In the genomic region with DNA sequence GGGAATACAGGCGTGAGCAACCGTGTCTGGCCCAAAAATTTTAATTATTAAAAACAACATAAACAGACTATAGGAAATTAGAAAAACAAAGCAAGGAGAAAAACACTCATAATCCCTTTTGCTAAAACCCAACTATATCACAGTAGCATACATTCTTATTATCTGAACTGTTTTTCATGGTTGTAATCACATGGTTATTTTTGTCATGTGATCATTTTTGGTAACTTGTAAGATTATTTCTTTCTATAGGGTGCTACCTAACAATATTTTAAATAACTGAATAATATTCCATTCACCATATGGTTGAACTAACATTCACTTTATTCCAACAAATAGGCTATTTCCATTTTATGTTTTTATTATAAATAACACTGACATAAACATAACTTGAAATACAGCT, we compare ENCODE assay signal across 21 cellular contexts. TPM values are rescaled to one million over a fixed set of nuclear protein-coding genes. Genes with fewer than 3 reads are reported as not detected.
A peak's percentile ranks its signal among the peaks of the same experiment; 100 is the strongest.
DNase-seq lines count a peak whose midpoint lies in the region; ATAC-seq and TF ChIP-seq lines count a peak whose summit lies in the region.
"Had no signal": no experiment of that assay in that cellular context is flagged by ENCODE, and none has a peak within 500 bp of the region (broad histone marks: within the 10 kb centered on the region; RNA-seq: fewer than 3 reads in every experiment).

No MANE protein-coding gene starts in this region.

- RAD21 ChIA-PET in HCT116 (lab: Charles Lee; ENCODE audit: low non-redundant PET in 1 of 2, low total read pairs in 2 of 2, uncharacterized antibody in 2 of 2, unreplicated experiment in 2 of 2), result interaction anchor here in 1 of 2 experiments (0.7 kb wide), 1 partner anchor 40 kb away, joined by 5 read pairs; no protein-coding TSS in a partner anchor

- ATAC-seq in HCT116, result no peak
- no peak for ATAC-seq in lower lobe of right lung
- no peak for ATAC-seq in upper lobe of right lung
- no peak for ATAC-seq in GM18520 (IDR thresholded peaks at IDR 0.05; ENCODE audit: unreplicated experiment)
- ATAC-seq: activated CD4-positive, CD25-positive, alpha-beta regulatory T cell treated with anti-CD3 and anti-CD28 coated beads, Interleukin-2, amount 50 U/mL, for 24 hours had no signal

- no peaks in the 10 kb centered on the region for H3K9me3 ChIP-seq in HCT116 (ENCODE audit: control insufficient read depth in 1 of 2, insufficient read depth in 1 of 2, low read depth in 1 of 2, low read length in 2 of 2)
- no peaks in the 10 kb centered on the region for H3K9me3 ChIP-seq in colonic mucosa
- no peaks in the 10 kb centered on the region for H3K9me3 ChIP-seq in lower lobe of right lung
- no peaks in the 10 kb centered on the region for H3K9me3 ChIP-seq in upper lobe of right lung
- H3K9me3 ChIP-seq: mucosa of descending colon had no signal

- no peaks in the 10 kb centered on the region for H3K9me2 ChIP-seq in HCT116 (ENCODE audit: insufficient read depth)

- no peak for TF ChIP-seq RAD21 in HCT116 (IDR thresholded peaks at IDR 0.05; ENCODE audit: low read depth)

- no peak overlapping the region for H3K4me3 ChIP-seq in HCT116 (replicated peaks in 1 of 2; ENCODE audit: low read depth in 1 of 2, low read length in 2 of 2)
- no peak overlapping the region for H3K4me3 ChIP-seq in colonic mucosa
- no peak overlapping the region for H3K4me3 ChIP-seq in lower lobe of right lung
- no peak overlapping the region for H3K4me3 ChIP-seq in upper lobe of right lung
- H3K4me3 ChIP-seq: cardiac muscle cell, lung, mucosa of descending colon had no signal

- peaks cover 11 to 21% of the 10 kb centered on the region in 2 experiments; a peak in 3 of 4 replicates for H3K4me1 ChIP-seq in HCT116 (ENCODE audit: control insufficient read depth in 1 of 2, insufficient read depth in 2 of 2, low read length in 2 of 2)
- H3K4me1 ChIP-seq in colonic mucosa, result peaks cover 5% of the 10 kb centered on the region
- peaks cover 15% of the 10 kb centered on the region for H3K4me1 ChIP-seq in lower lobe of right lung
- peaks cover 17% of the 10 kb centered on the region for H3K4me1 ChIP-seq in upper lobe of right lung

- no peak for TF ChIP-seq POLR2A in HCT116 (IDR thresholded peaks at IDR 0.05; ENCODE audit: borderline replicate concordance, extremely low read depth, insufficient read depth, insufficient read length)

- DNase-seq in HCT116 (ENCODE audit: low read depth, low spot score) (no peak), colonic mucosa (no peak), lower lobe of right lung (no peak), upper lobe of right lung (no peak), KBM-7 (no peak), NCI-H2029 treated with DMSO at 0.1 percent for 48 hours (lab: John Stamatoyannopoulos, UW) (no peak)
- DNase-seq: activated CD4-positive, alpha-beta memory T cell treated with anti-CD3 and anti-CD28 coated beads for 36 hours; activated CD8-positive, alpha-beta memory T cell treated with anti-CD3 and anti-CD28 coated beads, Interleukin-2, amount 50 U/mL, for 4 hours; activated naive CD4-positive, alpha-beta T cell treated with anti-CD3 and anti-CD28 coated beads, Interleukin-2, amount 50 U/mL, for 16 hours; CD4-positive, alpha-beta memory T cell; KG1; MM.1S; NCI-H2081 treated with DMSO at 0.1 percent for 48 hours; NCI-H345; RPMI8226; stimulated activated CD4-positive, alpha-beta T cell treated with anti-CD3 and anti-CD28 coated beads, Interleukin-1b, Interleukin-23, amount 100 ng/mL, for 48 hours had no signal

- TF ChIP-seq CTCF in HCT116 (IDR thresholded peaks at IDR 0.05 in 2 of 3, conservative IDR thresholded peaks at IDR 0.05 in 1 of 3; ENCODE audit: borderline replicate concordance in 1 of 3, insufficient read depth in 1 of 3, low read depth in 2 of 3, low read length in 2 of 3), result no peak
- no peak for TF ChIP-seq CTCF in colonic mucosa (IDR thresholded peaks at IDR 0.05)
- TF ChIP-seq CTCF in lower lobe of right lung (IDR thresholded peaks at IDR 0.05), result no peak
- TF ChIP-seq CTCF in upper lobe of right lung (IDR thresholded peaks at IDR 0.05), result no peak

- in situ Hi-C loops in KBM-7 (cut with MboI; ENCODE audit: low pct_unique_long_range_greater_than_20kb, low sequenced_read_pairs), result no loop called here

- H3K36me3 ChIP-seq in HCT116 (ENCODE audit: control insufficient read depth in 1 of 2, insufficient read depth in 2 of 2, low read length in 2 of 2) (no peaks in the 10 kb centered on the region), colonic mucosa (no peaks in the 10 kb centered on the region), lower lobe of right lung (no peaks in the 10 kb centered on the region), upper lobe of right lung (no peaks in the 10 kb centered on the region)
- H3K36me3 ChIP-seq: cardiac muscle cell had no signal

- BruUV-seq in HCT116 (replicated peaks; lab: Mats Ljungman, UMichigan), result no TSS peak

- H3K27ac ChIP-seq in HCT116 (ENCODE audit: low read depth, low read length) (no peak overlapping the region), colonic mucosa (peak overlapping the region; percentile 84), lower lobe of right lung (peak overlapping the region; percentile 63), upper lobe of right lung (peak overlapping the region; percentile 60)
- H3K27ac ChIP-seq: cardiac muscle cell had no signal

- no peaks in the 10 kb centered on the region for H3K79me2 ChIP-seq in HCT116 (ENCODE audit: insufficient read depth, low read length)

- POLR2A ChIA-PET in HCT116 (lab: Charles Lee), result interaction anchor here (1.4 to 3.1 kb wide), 2 partner anchors 13 to 22 kb away, joined by 5 to 29 read pairs; partner anchors contain the start of gene HECTD1

- H3K9ac ChIP-seq in HCT116 (ENCODE audit: low read length) (no peak overlapping the region), colonic mucosa (ENCODE audit: low read depth in 2 of 2, low read length in 2 of 2) (no peak overlapping the region)

- H3K27me3 ChIP-seq in HCT116 (ENCODE audit: insufficient read depth, low read length), result no peaks in the 10 kb centered on the region
- no peaks in the 10 kb centered on the region for H3K27me3 ChIP-seq in colonic mucosa
- H3K27me3 ChIP-seq in lower lobe of right lung (ENCODE audit: low read depth), result no peaks in the 10 kb centered on the region
- H3K27me3 ChIP-seq in upper lobe of right lung, result no peaks in the 10 kb centered on the region
- H3K27me3 ChIP-seq: cardiac muscle cell had no signal

- intact Hi-C loops in HCT116 (cut with micrococcal nuclease), result no loop called here
- intact Hi-C loops in colonic mucosa (cut with DNase I), result no loop called here
- intact Hi-C loops in lower lobe of right lung (cut with DNase I), result no loop called here
- intact Hi-C loops in upper lobe of right lung (cut with DNase I), result no loop called here

- H2AFZ ChIP-seq in HCT116 (ENCODE audit: low read depth, low read length, poor library complexity, severe bottlenecking), result peak overlapping the region; percentile 77

- CTCF ChIA-PET in HCT116 (lab: Charles Lee), result interaction anchor here (2.3 kb wide), 1 partner anchor 23 kb away, joined by 10 read pairs; the partner anchor contains the start of gene HECTD1

- peak overlapping the region; percentile 74 for H3K4me2 ChIP-seq in HCT116 (ENCODE audit: low read length)

- H4K20me1 ChIP-seq in HCT116 (ENCODE audit: insufficient read depth), result no peaks in the 10 kb centered on the region

TF ChIP-seq in HCT116, 20 proteins besides CTCF, POLR2A, EP300 and RAD21:
- TF ChIP-seq ZFX (IDR thresholded peaks at IDR 0.05), result no peak
- TF ChIP-seq SRF (IDR thresholded peaks at IDR 0.05; ENCODE audit: low read depth), result no peak
- TF ChIP-seq, protein P1, sequence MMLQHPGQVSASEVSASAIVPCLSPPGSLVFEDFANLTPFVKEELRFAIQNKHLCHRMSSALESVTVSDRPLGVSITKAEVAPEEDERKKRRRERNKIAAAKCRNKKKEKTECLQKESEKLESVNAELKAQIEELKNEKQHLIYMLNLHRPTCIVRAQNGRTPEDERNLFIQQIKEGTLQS (IDR thresholded peaks at IDR 0.05), result no peak
- TF ChIP-seq ZNF274 (IDR thresholded peaks at IDR 0.05; ENCODE audit: low read depth, low read length), result no peak
TF ChIP-seq in HCT116: peak in this region for 0.

RNA-seq across cellular contexts. Expression of gene HECTD1, which starts 23.0 kb away (rescaled TPM):
- total RNA-seq in HCT116 (2021; ENCODE audit: unreplicated experiment) (160 TPM), colonic mucosa (100 to 1,000 TPM; 113 to 148 TPM), lower lobe of right lung (166 TPM), upper lobe of right lung (161 TPM)
- polyA plus RNA-seq in HCT116 (2012), result 68.8 and 71.3 TPM in 2 replicates
